37 cellular contexts compared by ENCODE assay signal in the genomic region with DNA sequence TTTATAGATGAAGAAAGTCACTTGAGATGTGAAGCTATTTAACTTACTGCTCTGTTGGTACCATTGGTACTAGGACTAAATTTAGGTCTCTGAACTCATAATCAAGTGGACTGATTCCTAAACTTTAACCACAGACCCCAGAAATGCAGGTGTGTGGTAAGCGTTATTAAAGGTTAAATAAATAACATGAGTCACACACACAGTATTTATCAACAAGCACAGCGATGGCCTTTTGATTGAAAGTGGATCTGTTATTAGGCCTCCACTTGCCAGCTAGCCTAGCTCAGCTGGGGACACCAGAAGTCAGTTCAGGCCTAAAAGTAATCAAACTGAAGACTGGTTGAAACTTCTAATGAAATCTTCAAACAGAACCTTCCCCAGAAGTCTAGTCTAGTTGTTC.
"Had no signal": no experiment of that assay in that cellular context is flagged by ENCODE, and none has a peak within 500 bp of the region (broad histone marks: within the 10 kb centered on the region; RNA-seq: fewer than 3 reads in every experiment).

No MANE protein-coding gene starts in this region.

- H3K9me3 Mint-ChIP-seq: activated naive CD4-positive, alpha-beta T cell treated with anti-CD3 and anti-CD28 coated beads for 36 hours; activated naive CD8-positive, alpha-beta T cell treated with anti-CD3 and anti-CD28 coated beads, Interleukin-2, amount 10 ng/mL, durations not matched to agents 7 days and 5 days had no signal

- H3K27ac Mint-ChIP-seq: activated naive CD4-positive, alpha-beta T cell treated with anti-CD3 and anti-CD28 coated beads for 36 hours; activated naive CD4-positive, alpha-beta T cell treated with anti-CD3 and anti-CD28 coated beads, Interleukin-2, amount 10 ng/mL, durations not matched to agents 7 days and 5 days; activated naive CD4-positive, alpha-beta T cell treated with anti-CD3 and anti-CD28 coated beads, Interleukin-2, amount 50 U/mL, for 24 hours; activated naive CD4-positive, alpha-beta T cell treated with anti-CD3 and anti-CD28 coated beads, Interleukin-2, amount 50 U/mL, for 72 hours; activated naive CD8-positive, alpha-beta T cell; activated naive CD8-positive, alpha-beta T cell treated with anti-CD3 and anti-CD28 coated beads for 36 hours; activated naive CD8-positive, alpha-beta T cell treated with anti-CD3 and anti-CD28 coated beads, Interleukin-2, amount 10 ng/mL, durations not matched to agents 7 days and 5 days; activated naive CD8-positive, alpha-beta T cell treated with anti-CD3 and anti-CD28 coated beads, Interleukin-2, amount 50 U/mL, for 24 hours; activated T-cell treated with anti-CD3 and anti-CD28 coated beads, Interleukin-2, amount 50 U/mL, for 24 hours; activated T-cell treated with anti-CD3 and anti-CD28 coated beads, Interleukin-2, amount 50 U/mL, for 72 hours; activated T-helper 1 cell treated with anti-CD3 and anti-CD28 coated beads, Interleukin-12 subunit alpha, Interleukin-12 subunit beta, Interleukin-2, Interleukin-4 antibody, amounts not matched to agents 30 ng/mL and 10 ng/mL and 1 ng/mL, durations not matched to agents 14 hours and 24 hours and 36 hours; activated T-helper 17 cell treated with anti-CD3 and anti-CD28 coated beads, Interleukin-2, amount 50 U/mL, for 72 hours; activated T-helper 2 cell treated with anti-CD3 and anti-CD28 coated beads, Interferon-gamma antibody, Interleukin-2, Interleukin-4, amounts not matched to agents 10 μg/mL and 5 μg/mL and 100 μg/mL, durations not matched to agents 14 hours and 24 hours and 36 hours; brain had no signal

- H3K27ac ChIP-seq: adrenal gland, body of pancreas, brain microvascular endothelial cell, breast epithelium, cardiac muscle cell had no signal

- H3K36me3 Mint-ChIP-seq: activated naive CD4-positive, alpha-beta T cell treated with anti-CD3 and anti-CD28 coated beads, Interleukin-2, amount 10 ng/mL, durations not matched to agents 7 days and 5 days; activated naive CD4-positive, alpha-beta T cell treated with anti-CD3 and anti-CD28 coated beads, Interleukin-2, amount 50 U/mL, for 24 hours; activated naive CD8-positive, alpha-beta T cell; activated naive CD8-positive, alpha-beta T cell treated with anti-CD3 and anti-CD28 coated beads for 36 hours; activated naive CD8-positive, alpha-beta T cell treated with anti-CD3 and anti-CD28 coated beads, Interleukin-2, amount 10 ng/mL, durations not matched to agents 7 days and 5 days; brain had no signal

- H3K4me3 ChIP-seq: adrenal gland, ascending aorta, body of pancreas, breast epithelium, cardiac muscle cell had no signal

- H3K9me3 ChIP-seq: adrenal gland, ascending aorta, body of pancreas had no signal

- H3K4me1 Mint-ChIP-seq: activated naive CD4-positive, alpha-beta T cell treated with anti-CD3 and anti-CD28 coated beads, Interleukin-2, amount 10 ng/mL, durations not matched to agents 7 days and 5 days; activated naive CD4-positive, alpha-beta T cell treated with anti-CD3 and anti-CD28 coated beads, Interleukin-2, amount 50 U/mL, for 24 hours; activated naive CD8-positive, alpha-beta T cell treated with anti-CD3 and anti-CD28 coated beads for 36 hours; activated naive CD8-positive, alpha-beta T cell treated with anti-CD3 and anti-CD28 coated beads, Interleukin-2, amount 10 ng/mL, durations not matched to agents 7 days and 5 days; activated naive CD8-positive, alpha-beta T cell treated with anti-CD3 and anti-CD28 coated beads, Interleukin-2, amount 50 U/mL, for 24 hours; activated T-helper 17 cell treated with anti-CD3 and anti-CD28 coated beads, Interleukin-2, amount 50 U/mL, for 72 hours; brain; central memory CD8-positive, alpha-beta T cell had no signal

- H3K27me3 ChIP-seq: adrenal gland, ascending aorta, body of pancreas, brain microvascular endothelial cell, breast epithelium, cardiac muscle cell had no signal

- H3K4me1 ChIP-seq: adrenal gland, body of pancreas, breast epithelium had no signal

- DNase-seq: activated effector memory CD4-positive, alpha-beta T cell treated with anti-CD3 and anti-CD28 coated beads, Interleukin-2, amount 50 U/mL, for 16 hours; activated effector memory CD4-positive, alpha-beta T cell treated with Interleukin-2 at 50 U/mL for 16 hours; activated gamma-delta T cell; activated gamma-delta T cell treated with Interleukin-2 at 50 U/mL for 16 hours; activated naive CD4-positive, alpha-beta T cell; activated naive CD4-positive, alpha-beta T cell treated with anti-CD3 and anti-CD28 coated beads for 36 hours; activated naive CD4-positive, alpha-beta T cell treated with anti-CD3 and anti-CD28 coated beads, Interleukin-2, amount 10 ng/mL, durations not matched to agents 7 days and 5 days; activated naive CD4-positive, alpha-beta T cell treated with anti-CD3 and anti-CD28 coated beads, Interleukin-2, amount 50 U/mL, for 16 hours; activated naive CD4-positive, alpha-beta T cell treated with Interleukin-2 at 50 U/mL for 16 hours; activated naive CD8-positive, alpha-beta T cell treated with anti-CD3 and anti-CD28 coated beads for 36 hours; activated naive CD8-positive, alpha-beta T cell treated with anti-CD3 and anti-CD28 coated beads, Interleukin-2, amount 10 ng/mL, durations not matched to agents 7 days and 5 days; activated naive CD8-positive, alpha-beta T cell treated with anti-CD3 and anti-CD28 coated beads, Interleukin-2, amount 50 U/mL, for 24 hours; activated T-cell treated with anti-CD3 and anti-CD28 coated beads, Interleukin-2, amount 50 U/mL, for 24 hours; activated T-cell treated with anti-CD3 and anti-CD28 coated beads, Interleukin-2, amount 50 U/mL, for 4 hours; activated T-cell treated with anti-CD3 and anti-CD28 coated beads, Interleukin-2, amount 50 U/mL, for 48 hours; activated T-cell treated with anti-CD3 and anti-CD28 coated beads, Interleukin-2, amount 50 U/mL, for 72 hours; adrenal gland; amniotic stem cell; amygdala; anterior cingulate cortex; aorta; body of pancreas; brain microvascular endothelial cell; caudate nucleus; central memory CD4-positive, alpha-beta T cell; cerebellar nuclear complex had no signal

- H3K4me3 Mint-ChIP-seq: activated naive CD4-positive, alpha-beta T cell treated with anti-CD3 and anti-CD28 coated beads for 36 hours; activated naive CD4-positive, alpha-beta T cell treated with anti-CD3 and anti-CD28 coated beads, Interleukin-2, amount 10 ng/mL, durations not matched to agents 7 days and 5 days; activated naive CD4-positive, alpha-beta T cell treated with anti-CD3 and anti-CD28 coated beads, Interleukin-2, amount 50 U/mL, for 24 hours; activated naive CD8-positive, alpha-beta T cell; activated naive CD8-positive, alpha-beta T cell treated with anti-CD3 and anti-CD28 coated beads for 36 hours; activated naive CD8-positive, alpha-beta T cell treated with anti-CD3 and anti-CD28 coated beads, Interleukin-2, amount 10 ng/mL, durations not matched to agents 7 days and 5 days; activated naive CD8-positive, alpha-beta T cell treated with anti-CD3 and anti-CD28 coated beads, Interleukin-2, amount 50 U/mL, for 24 hours; activated T-cell treated with anti-CD3 and anti-CD28 coated beads, Interleukin-2, amount 50 U/mL, for 24 hours; activated T-cell treated with anti-CD3 and anti-CD28 coated beads, Interleukin-2, amount 50 U/mL, for 4 hours; activated T-cell treated with anti-CD3 and anti-CD28 coated beads, Interleukin-2, amount 50 U/mL, for 72 hours; activated T-helper 1 cell treated with anti-CD3 and anti-CD28 coated beads, Interleukin-12 subunit alpha, Interleukin-12 subunit beta, Interleukin-2, Interleukin-4 antibody, amounts not matched to agents 30 ng/mL and 10 ng/mL and 1 ng/mL, durations not matched to agents 14 hours and 24 hours and 36 hours; activated T-helper 17 cell treated with anti-CD3 and anti-CD28 coated beads, Interleukin-2, amount 50 U/mL, for 72 hours; brain; central memory CD8-positive, alpha-beta T cell had no signal

- H3K36me3 ChIP-seq: adrenal gland, ascending aorta, brain microvascular endothelial cell, breast epithelium, cardiac muscle cell had no signal

- H3K27me3 Mint-ChIP-seq: activated naive CD4-positive, alpha-beta T cell treated with anti-CD3 and anti-CD28 coated beads, Interleukin-2, amount 10 ng/mL, durations not matched to agents 7 days and 5 days; activated naive CD8-positive, alpha-beta T cell treated with anti-CD3 and anti-CD28 coated beads, Interleukin-2, amount 10 ng/mL, durations not matched to agents 7 days and 5 days had no signal
